8 cellular contexts compared by ENCODE assay signal in the genomic region with DNA sequence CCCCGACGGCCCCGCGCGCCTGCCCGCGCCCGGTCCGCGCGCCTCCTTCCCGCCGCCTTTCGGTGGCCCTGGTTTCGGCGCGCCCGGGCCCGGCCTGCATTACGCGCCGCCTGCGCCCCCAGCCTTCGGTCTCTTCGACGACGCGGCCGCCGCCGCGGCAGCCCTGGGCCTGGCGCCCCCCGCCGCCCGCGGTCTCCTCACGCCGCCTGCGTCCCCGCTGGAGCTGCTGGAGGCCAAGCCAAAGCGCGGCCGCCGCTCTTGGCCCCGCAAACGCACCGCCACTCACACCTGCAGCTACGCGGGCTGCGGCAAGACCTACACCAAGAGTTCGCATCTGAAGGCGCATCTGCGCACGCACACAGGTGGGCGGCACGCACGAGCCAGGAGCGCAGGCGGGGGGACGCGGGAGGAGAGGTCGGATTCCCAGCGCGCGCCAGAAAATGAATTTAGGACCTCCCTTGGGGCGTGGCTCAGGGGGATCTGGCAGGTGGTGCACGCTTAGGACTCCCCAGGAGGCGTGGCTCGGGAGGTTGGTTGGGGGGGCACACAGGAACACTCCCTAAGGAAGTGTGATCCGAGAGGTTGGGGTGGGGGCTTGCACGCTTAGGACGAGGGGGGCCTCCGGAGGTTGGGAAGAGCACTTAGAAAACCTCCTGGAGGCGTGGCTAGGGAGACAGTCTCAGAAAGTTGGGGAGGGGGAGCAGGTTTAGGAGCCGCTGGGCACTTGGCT. TPM values are rescaled to one million over a fixed set of nuclear protein-coding genes. Genes with fewer than 3 reads are reported as not detected.
DNase-seq lines count a peak whose midpoint lies in the region; ATAC-seq, FAIRE-seq and TF ChIP-seq lines count a peak whose summit lies in the region.

No MANE protein-coding gene starts in this region.

- no peaks in the 10 kb centered on the region for H3K36me3 Mint-ChIP-seq in activated naive CD4-positive, alpha-beta T cell treated with anti-CD3 and anti-CD28 coated beads, Interleukin-2, amount 50 U/mL, for 72 hours
- H3K36me3 Mint-ChIP-seq in activated CD4-positive, alpha-beta T cell treated with anti-CD3 and anti-CD28 coated beads, Interleukin-2, amount 10 ng/mL, durations not matched to agents 24 days and 14 days (ENCODE audit: low read depth), result peaks cover 32% of the 10 kb centered on the region
- no peaks in the 10 kb centered on the region for H3K36me3 Mint-ChIP-seq in nephron progenitor cell (ENCODE audit: low read depth)

- no peaks in the 10 kb centered on the region for H3K9me1 ChIP-seq in endothelial cell of umbilical vein (replicated peaks; ENCODE audit: control insufficient read depth, extremely low read depth, insufficient read depth, low read length)

- H3K27me3 ChIP-seq in endothelial cell of umbilical vein (ENCODE audit: control insufficient read depth in 2 of 2, insufficient read depth in 2 of 2, low read length in 2 of 2) (no peaks in the 10 kb centered on the region), vagina (no peaks in the 10 kb centered on the region)

- peaks cover 35% of the 10 kb centered on the region for H3K27me3 Mint-ChIP-seq in activated CD4-positive, alpha-beta T cell treated with anti-CD3 and anti-CD28 coated beads, Interleukin-2, amount 10 ng/mL, durations not matched to agents 24 days and 14 days
- H3K27me3 Mint-ChIP-seq in nephron progenitor cell (ENCODE audit: low read depth, poor library complexity), result peaks cover 88% of the 10 kb centered on the region

- TF ChIP-seq POLR2A in endothelial cell of umbilical vein (IDR thresholded peaks at IDR 0.05; ENCODE audit: low read depth, low read length) (peak; percentile 11), vagina (IDR thresholded peaks at IDR 0.05) (no peak)

- H3K4me3 ChIP-seq in endothelial cell of umbilical vein (replicated peaks in 1 of 3; ENCODE audit: insufficient read depth in 1 of 3, low read depth in 1 of 3, low read length in 3 of 3), result peak overlapping the region; percentile 71 to 93 (median 90)
- peak overlapping the region; percentile 68 to 85 for H3K4me3 ChIP-seq in vagina

- peaks cover 41% of the 10 kb centered on the region for H3K4me1 Mint-ChIP-seq in activated CD4-positive, alpha-beta T cell treated with anti-CD3 and anti-CD28 coated beads, Interleukin-2, amount 10 ng/mL, durations not matched to agents 24 days and 14 days
- H3K4me1 Mint-ChIP-seq in nephron progenitor cell, result peaks cover 8% of the 10 kb centered on the region

- peak; percentile 52 for DNase-seq in activated naive CD4-positive, alpha-beta T cell treated with Interleukin-2 at 50 U/mL for 16 hours
- DNase-seq in activated naive CD4-positive, alpha-beta T cell treated with anti-CD3 and anti-CD28 coated beads, Interleukin-2, amount 50 U/mL, for 72 hours (ENCODE audit: low spot score in 2 of 2), result no peak
- DNase-seq in activated CD4-positive, alpha-beta T cell treated with anti-CD3 and anti-CD28 coated beads, Interleukin-2, amount 10 ng/mL, durations not matched to agents 24 days and 14 days, result peak; percentile 91
- DNase-seq in endothelial cell of umbilical vein (ENCODE audit: low read depth, low spot score), result peak; percentile 29
- peak; percentile 59 for DNase-seq in nephron progenitor cell
- DNase-seq in vagina (ENCODE audit: extremely low spot score in 2 of 2), result no peak
- no peak for DNase-seq in hepatic stellate cell (ENCODE audit: low spot score)

- H3K36me3 ChIP-seq in endothelial cell of umbilical vein (ENCODE audit: control insufficient read depth in 2 of 2, extremely low read depth in 1 of 2, insufficient read depth in 2 of 2, low read length in 2 of 2) (no peaks in the 10 kb centered on the region), vagina (peaks cover 0 to 19% of the 10 kb centered on the region in 2 donors)

- TF ChIP-seq CTCF in endothelial cell of umbilical vein (IDR thresholded peaks at IDR 0.05; ENCODE audit: extremely low read depth in 1 of 2, insufficient read depth in 1 of 2, low read depth in 1 of 2, low read length in 2 of 2) (no peak), nephron progenitor cell (IDR thresholded peaks at IDR 0.05) (no peak), vagina (IDR thresholded peaks at IDR 0.05) (no peak)

- POLR2A ChIA-PET in endothelial cell of umbilical vein (lab: Charles Lee), result interaction anchor here (0.6 to 2.2 kb wide), 9 partner anchors 10 to 1201 kb away, joined by 3 to 51 read pairs (median 5); no protein-coding TSS in a partner anchor

- CTCF ChIA-PET in endothelial cell of umbilical vein (lab: Charles Lee), result interaction anchor here (1.0 to 2.2 kb wide), 10 partner anchors 10 to 79 kb away, joined by 3 to 27 read pairs (median 6); no protein-coding TSS in a partner anchor

- dilution Hi-C loops in endothelial cell of umbilical vein (cut with MboI; ENCODE audit: extremely low pct_ligation_motif_present, low sequenced_read_pairs), result no loop called here

- peak overlapping the region; percentile 94 for H3K9ac ChIP-seq in endothelial cell of umbilical vein (replicated peaks; ENCODE audit: extremely low read depth, insufficient read depth, low read length)

- no peak for ATAC-seq in activated naive CD4-positive, alpha-beta T cell treated with anti-CD3 and anti-CD28 coated beads, Interleukin-2, amount 50 U/mL, for 72 hours
- no peak for ATAC-seq in HG02885 (IDR thresholded peaks at IDR 0.05; ENCODE audit: poor library complexity, unreplicated experiment)

- peak overlapping the region; percentile 85 for H3K4me2 ChIP-seq in endothelial cell of umbilical vein (ENCODE audit: insufficient read depth, low read length)

- no TSS peak for BruUV-seq in endothelial cell of umbilical vein (replicated peaks; lab: Mats Ljungman, UMichigan)

- H3K9me3 ChIP-seq in endothelial cell of umbilical vein (replicated peaks; ENCODE audit: control insufficient read depth, insufficient read depth, low read length), result no peaks in the 10 kb centered on the region
- H3K9me3 ChIP-seq in vagina, result no peaks in the 10 kb centered on the region

- peaks cover 26% of the 10 kb centered on the region for H3K79me2 ChIP-seq in endothelial cell of umbilical vein (ENCODE audit: control insufficient read depth, insufficient read depth, low read length)

- H2AFZ ChIP-seq in endothelial cell of umbilical vein (ENCODE audit: low read depth, low read length), result no peak overlapping the region

- peak overlapping the region; percentile 79 for H3K27ac ChIP-seq in endothelial cell of umbilical vein (ENCODE audit: insufficient read depth, low read depth, low read length)
- H3K27ac ChIP-seq in vagina, result peak overlapping the region; percentile 97

- H3K4me3 Mint-ChIP-seq in activated CD4-positive, alpha-beta T cell treated with anti-CD3 and anti-CD28 coated beads, Interleukin-2, amount 10 ng/mL, durations not matched to agents 24 days and 14 days, result peak overlapping the region; percentile 87
- peak overlapping the region; percentile 38 for H3K4me3 Mint-ChIP-seq in nephron progenitor cell

- H3K27ac Mint-ChIP-seq in activated naive CD4-positive, alpha-beta T cell treated with anti-CD3 and anti-CD28 coated beads, Interleukin-2, amount 50 U/mL, for 72 hours, result no peak overlapping the region
- peak overlapping the region; percentile 84 for H3K27ac Mint-ChIP-seq in activated CD4-positive, alpha-beta T cell treated with anti-CD3 and anti-CD28 coated beads, Interleukin-2, amount 10 ng/mL, durations not matched to agents 24 days and 14 days
- H3K27ac Mint-ChIP-seq in nephron progenitor cell, result no peak overlapping the region

- peak; percentile 33 for FAIRE-seq in endothelial cell of umbilical vein (lab: Jason Lieb, UNC)

- no peaks in the 10 kb centered on the region for H3K9me3 Mint-ChIP-seq in activated naive CD4-positive, alpha-beta T cell treated with anti-CD3 and anti-CD28 coated beads, Interleukin-2, amount 50 U/mL, for 72 hours
- H3K9me3 Mint-ChIP-seq in activated CD4-positive, alpha-beta T cell treated with anti-CD3 and anti-CD28 coated beads, Interleukin-2, amount 10 ng/mL, durations not matched to agents 24 days and 14 days, result no peaks in the 10 kb centered on the region
- H3K9me3 Mint-ChIP-seq in nephron progenitor cell, result no peaks in the 10 kb centered on the region

- no peaks in the 10 kb centered on the region for H4K20me1 ChIP-seq in endothelial cell of umbilical vein (replicated peaks; ENCODE audit: control insufficient read depth, extremely low read depth, insufficient read depth, low read length)

- intact Hi-C loops in activated CD4-positive, alpha-beta T cell treated with anti-CD3 and anti-CD28 coated beads, Interleukin-2, amount 10 ng/mL, durations not matched to agents 24 days and 14 days (cut with micrococcal nuclease), result loop anchor here (10.0 kb wide), 2 partner anchors 61 to 251 kb away; a partner anchor contains a TSS
- intact Hi-C loops in endothelial cell of umbilical vein (cut with micrococcal nuclease), result loop anchor here (2.0 to 10.0 kb wide), 3 partner anchors 67 to 251 kb away; a partner anchor contains a TSS
- intact Hi-C loops in vagina (cut with DNase I), result loop anchor here (2.0 to 10.0 kb wide), 3 partner anchors 41 to 71 kb away; no protein-coding TSS in a partner anchor

- H3K4me1 ChIP-seq in endothelial cell of umbilical vein (ENCODE audit: control insufficient read depth, extremely low read depth, insufficient read depth, low read length) (peaks cover 29% of the 10 kb centered on the region), vagina (peaks cover 43% of the 10 kb centered on the region)

TF ChIP-seq in endothelial cell of umbilical vein, 7 proteins besides CTCF, POLR2A, EP300 and RAD21 (continues in another document):
- TF ChIP-seq GATA2 (IDR thresholded peaks at IDR 0.05; ENCODE audit: insufficient read depth, insufficient read length, low read depth, low read length), result no peak
- TF ChIP-seq FOS (IDR thresholded peaks at IDR 0.05; ENCODE audit: borderline replicate concordance, insufficient read depth, low read length), result no peak
- TF ChIP-seq JUN (IDR thresholded peaks at IDR 0.05; ENCODE audit: borderline replicate concordance, insufficient read depth, insufficient read length, low read depth), result no peak
- TF ChIP-seq MYC (IDR thresholded peaks at IDR 0.05; ENCODE audit: low read depth, low read length), result no peak

RNA-seq across cellular contexts. Expression of a gene that starts 1.2 kb away (rescaled TPM):
- total RNA-seq in activated naive CD4-positive, alpha-beta T cell treated with anti-CD3 and anti-CD28 coated beads, Interleukin-2, amount 50 U/mL, for 72 hours, result under 1 TPM; 0.56 to 0.57 TPM
- 2.2 and 3.7 TPM in 2 replicates for total RNA-seq in activated CD4-positive, alpha-beta T cell treated with anti-CD3 and anti-CD28 coated beads, Interleukin-2, amount 10 ng/mL, durations not matched to agents 24 days and 14 days
- total RNA-seq in endothelial cell of umbilical vein, result 23.4 and 37.7 TPM in 2 replicates
- polyA plus RNA-seq in endothelial cell of umbilical vein, result 30.3 and 30.6 TPM in 2 replicates
- 14.0 and 24.3 TPM in 2 replicates for polyA plus RNA-seq in endothelial cell of umbilical vein (2011; cell fraction: cytosol; rRNA removed)
- polyA plus RNA-seq in endothelial cell of umbilical vein (2011; cell fraction: nucleus; rRNA removed), result 54.3 and 60.2 TPM in 2 replicates
- polyA plus RNA-seq in endothelial cell of umbilical vein (2012), result 30.3 and 45.3 TPM in 2 replicates
- 2.1 and 3.0 TPM in 2 replicates for polyA minus RNA-seq in endothelial cell of umbilical vein
- 2.5 TPM for polyA minus RNA-seq in endothelial cell of umbilical vein (2011; cell fraction: cytosol; rRNA and poly(A)+ RNA removed)
- 15.2 and 55.6 TPM in 2 replicates for polyA minus RNA-seq in endothelial cell of umbilical vein (2011; cell fraction: nucleus; rRNA and poly(A)+ RNA removed)
- 252 TPM for total RNA-seq in vagina

Comparison
In these comparisons a context has a peak if more than half of its experiments do, and no peak if none do; other contexts are left out.
1. DNase-seq: peak in activated naive CD4-positive, alpha-beta T cell treated with Interleukin-2 at 50 U/mL for 16 hours (single experiment), activated CD4-positive, alpha-beta T cell treated with anti-CD3 and anti-CD28 coated beads, Interleukin-2, amount 10 ng/mL, durations not matched to agents 24 days and 14 days (single experiment), endothelial cell of umbilical vein (single experiment) and nephron progenitor cell (single experiment); none in activated naive CD4-positive, alpha-beta T cell treated with anti-CD3 and anti-CD28 coated beads, Interleukin-2, amount 50 U/mL, for 72 hours (0 of 2), vagina (0 of 2) and hepatic stellate cell (single experiment).